9 cellular contexts compared by ENCODE assay signal in the genomic region with DNA sequence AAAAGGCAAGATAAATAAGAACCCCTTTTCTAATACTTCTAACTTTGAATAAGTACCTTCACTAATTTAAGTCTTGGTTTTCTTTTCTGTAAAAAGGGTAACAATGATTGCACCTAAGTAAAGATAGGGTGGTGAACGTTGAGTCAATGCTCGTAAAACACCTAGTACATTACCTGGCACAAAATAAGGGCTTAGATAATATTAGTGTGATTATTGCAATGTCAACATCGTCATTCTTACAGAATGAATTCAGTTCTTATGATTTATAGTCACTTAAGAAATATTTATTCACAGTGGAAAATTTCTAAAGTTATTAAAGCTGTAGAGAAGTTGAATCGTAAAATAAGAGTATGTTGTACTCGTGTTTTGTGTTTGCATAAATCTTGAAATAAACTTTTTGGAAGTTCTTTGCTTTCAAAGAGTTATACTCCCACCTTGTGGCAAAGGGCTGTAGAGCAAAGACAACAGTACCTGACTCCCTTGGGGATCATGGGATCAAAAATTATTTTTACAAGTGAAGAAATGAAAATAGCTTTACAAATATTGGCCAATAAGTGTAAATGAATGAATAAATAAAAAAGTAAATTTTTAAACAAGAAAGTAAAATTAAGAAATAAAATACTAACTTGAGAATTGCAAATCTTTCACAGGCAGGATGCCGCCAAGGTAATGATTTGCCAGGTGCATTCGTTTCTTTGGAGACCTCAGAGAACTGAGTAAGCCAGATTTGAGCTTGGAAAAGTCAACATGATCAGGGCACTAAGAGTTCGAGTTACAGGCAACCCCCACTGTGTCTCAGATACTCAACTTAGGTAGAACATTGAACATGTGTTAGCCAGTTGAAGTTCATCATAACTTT.
DNase-seq lines count a peak whose midpoint lies in the region; ATAC-seq, FAIRE-seq and TF ChIP-seq lines count a peak whose summit lies in the region.
"Had no signal": no experiment of that assay in that cellular context is flagged by ENCODE, and none has a peak within 500 bp of the region (broad histone marks: within the 10 kb centered on the region; RNA-seq: fewer than 3 reads in every experiment).

No MANE protein-coding gene starts in this region.

- no peaks in the 10 kb centered on the region for H3K27me3 Mint-ChIP-seq in MCF 10A (ENCODE audit: insufficient read depth, unreplicated experiment)
- no peaks in the 10 kb centered on the region for H3K27me3 Mint-ChIP-seq in astrocyte (ENCODE audit: low read depth, unreplicated experiment)

- H3K36me3 ChIP-seq in breast epithelium (no peaks in the 10 kb centered on the region), astrocyte (ENCODE audit: insufficient read depth, low read length) (no peaks in the 10 kb centered on the region), right lobe of liver (no peaks in the 10 kb centered on the region)

- CTCF ChIA-PET in MCF 10A (lab: Yijun Ruan, JAX) = interaction anchor here (0.6 to 4.3 kb wide), 21 partner anchors 9 to 1568 kb away, joined by 3 to 38 read pairs (median 3); no protein-coding TSS in a partner anchor

- peak; percentile 17 for FAIRE-seq in astrocyte (lab: Jason Lieb, UNC)

- no peaks in the 10 kb centered on the region for H3K9me3 ChIP-seq in breast epithelium
- no peaks in the 10 kb centered on the region for H3K9me3 ChIP-seq in astrocyte (ENCODE audit: insufficient read depth, low read depth, low read length)
- no peaks in the 10 kb centered on the region for H3K9me3 ChIP-seq in right lobe of liver

- no peak overlapping the region for H3K4me3 Mint-ChIP-seq in MCF 10A (ENCODE audit: unreplicated experiment)
- no peak overlapping the region for H3K4me3 Mint-ChIP-seq in astrocyte (ENCODE audit: unreplicated experiment)
- H3K4me3 Mint-ChIP-seq: activated T-cell treated with anti-CD3 and anti-CD28 coated beads, Interleukin-2, amount 50 U/mL, for 72 hours had no signal

- H3K27me3 ChIP-seq in breast epithelium = no peaks in the 10 kb centered on the region
- no peaks in the 10 kb centered on the region for H3K27me3 ChIP-seq in astrocyte (ENCODE audit: insufficient read depth, low read length)
- no peaks in the 10 kb centered on the region for H3K27me3 ChIP-seq in right lobe of liver

- no peak overlapping the region for H3K4me2 ChIP-seq in astrocyte (ENCODE audit: low read length)

- H3K79me2 ChIP-seq in astrocyte (ENCODE audit: insufficient read depth, low read length) = no peaks in the 10 kb centered on the region

- intact Hi-C loops in MCF 10A (cut with micrococcal nuclease) = loop anchor here (2.0 to 10.0 kb wide), 4 partner anchors 245 to 1232 kb away; no protein-coding TSS in a partner anchor
- intact Hi-C loops in breast epithelium (cut with DNase I; ENCODE audit: low total_unique reads) = no loop called here
- intact Hi-C loops in right lobe of liver (cut with DNase I) = no loop called here
- intact Hi-C loops in posterior cingulate gyrus (cut with DNase I) = loop anchor here (5.0 kb wide), 2 partner anchors 687 to 1232 kb away; no protein-coding TSS in a partner anchor

- H3K27ac Mint-ChIP-seq in MCF 10A (ENCODE audit: low read depth, unreplicated experiment) = no peak overlapping the region
- H3K27ac Mint-ChIP-seq in astrocyte (ENCODE audit: unreplicated experiment) = no peak overlapping the region
- H3K27ac Mint-ChIP-seq: activated T-cell treated with anti-CD3 and anti-CD28 coated beads, Interleukin-2, amount 50 U/mL, for 72 hours had no signal

- H3K4me1 Mint-ChIP-seq in MCF 10A (ENCODE audit: insufficient read depth, unreplicated experiment) = no peaks in the 10 kb centered on the region
- no peaks in the 10 kb centered on the region for H3K4me1 Mint-ChIP-seq in astrocyte (ENCODE audit: low read depth, unreplicated experiment)

- no peak overlapping the region for H2AFZ ChIP-seq in astrocyte (ENCODE audit: low read depth, low read length)

- H3K27ac ChIP-seq in breast epithelium = no peak overlapping the region
- H3K27ac ChIP-seq in astrocyte (ENCODE audit: low read depth, low read length) = no peak overlapping the region
- H3K27ac ChIP-seq in right lobe of liver = no peak overlapping the region

- no TSS peak for BruUV-seq in MCF 10A (replicated peaks; lab: Mats Ljungman, UMichigan)

- DNase-seq in MCF 10A (ENCODE audit: unreplicated experiment) (peak; percentile 38), breast epithelium (ENCODE audit: low spot score in 2 of 2) (no peak), NCI-H2171 (lab: John Stamatoyannopoulos, UW) (peak; percentile 56), astrocyte (ENCODE audit: low read depth) (no peak), right lobe of liver (no peak), posterior cingulate gyrus (no peak), UCSD-AML1 (lab: John Stamatoyannopoulos, UW; ENCODE audit: unreplicated experiment) (no peak)

- H3K4me1 ChIP-seq in breast epithelium (no peaks in the 10 kb centered on the region), astrocyte (ENCODE audit: insufficient read depth, low read length) (no peaks in the 10 kb centered on the region), right lobe of liver (no peaks in the 10 kb centered on the region)

- H3K36me3 Mint-ChIP-seq in MCF 10A (ENCODE audit: insufficient read depth, unreplicated experiment) (no peaks in the 10 kb centered on the region), astrocyte (ENCODE audit: low read depth, unreplicated experiment) (no peaks in the 10 kb centered on the region)

- TF ChIP-seq POLR2A in breast epithelium (IDR thresholded peaks at IDR 0.05) = no peak
- TF ChIP-seq POLR2A in right lobe of liver (IDR thresholded peaks at IDR 0.05) = no peak

- POLR2A ChIA-PET in MCF 10A (lab: Yijun Ruan, JAX) = no interaction called here

- TF ChIP-seq CTCF in MCF 10A (IDR thresholded peaks at IDR 0.05; ENCODE audit: unreplicated experiment) (peak; percentile 68), breast epithelium (IDR thresholded peaks at IDR 0.05) (peak in 1 of 3 donors; percentile 38), astrocyte (IDR thresholded peaks at IDR 0.05; ENCODE audit: insufficient read depth, low read depth, low read length) (peak; percentile 92), right lobe of liver (IDR thresholded peaks at IDR 0.05) (peak; percentile 48 to 67 (median 62))

- H3K4me3 ChIP-seq in breast epithelium = no peak overlapping the region
- H3K4me3 ChIP-seq in astrocyte (ENCODE audit: insufficient read depth, low read depth, low read length) = no peak overlapping the region
- H3K4me3 ChIP-seq in right lobe of liver = no peak overlapping the region

- H3K9me3 Mint-ChIP-seq in MCF 10A (ENCODE audit: unreplicated experiment) (no peaks in the 10 kb centered on the region), astrocyte (ENCODE audit: unreplicated experiment) (no peaks in the 10 kb centered on the region)
- H3K9me3 Mint-ChIP-seq: activated T-cell treated with anti-CD3 and anti-CD28 coated beads, Interleukin-2, amount 50 U/mL, for 72 hours had no signal

- 30% methylated on average over 8 of the region's 8 CpGs for WGBS in right lobe of liver (ENCODE audit: insufficient coverage, low coverage, low lambda C conversion rate, missing lambda C conversion rate)

- ATAC-seq in right lobe of liver (peak in 3 of 4 donors; percentile 35 to 47 (median 46)), HG03354 (IDR thresholded peaks at IDR 0.05; ENCODE audit: poor library complexity, severe bottlenecking, unreplicated experiment) (no peak)
- ATAC-seq: activated T-cell treated with anti-CD3 and anti-CD28 coated beads, Interleukin-2, amount 50 U/mL, for 72 hours had no signal

- H3K9ac ChIP-seq in astrocyte (ENCODE audit: low read length) = no peak overlapping the region

- H4K20me1 ChIP-seq in astrocyte (ENCODE audit: insufficient read depth, low read length) = no peaks in the 10 kb centered on the region

Comparison
In these comparisons a context has a peak if more than half of its experiments do, and no peak if none do; other contexts are left out.
1. DNase-seq: peak in MCF 10A (single experiment) and NCI-H2171 (single experiment); none in breast epithelium (0 of 2), astrocyte (single experiment), right lobe of liver (0 of 3), posterior cingulate gyrus (0 of 10) and UCSD-AML1 (single experiment).
2. intact Hi-C loops: an anchor here in MCF 10A (2.0 to 10.0 kb wide) and posterior cingulate gyrus (5.0 kb wide); none called in breast epithelium and right lobe of liver.